14 cellular contexts compared by ENCODE assay signal in genomic region chr2:238031749-238032148, GRCh38. TPM values are rescaled to one million over a fixed set of nuclear protein-coding genes. Genes with fewer than 3 reads are reported as not detected.
DNase-seq lines count a peak whose midpoint lies in the region; ATAC-seq and TF ChIP-seq lines count a peak whose summit lies in the region.
"Had no signal": no experiment of that assay in that cellular context is flagged by ENCODE, and none has a peak within 500 bp of the region (broad histone marks: within the 10 kb centered on the region; RNA-seq: fewer than 3 reads in every experiment).

No MANE protein-coding gene starts in this region.

- no peak overlapping the region for H3K9ac ChIP-seq in mammary epithelial cell (ENCODE audit: insufficient read depth, low read length)

- no peaks in the 10 kb centered on the region for H4K20me1 ChIP-seq in mammary epithelial cell (ENCODE audit: insufficient read depth, low read length)

- intact Hi-C loops in activated CD4-positive, alpha-beta T cell treated with anti-CD3 and anti-CD28 coated beads, Interleukin-2, amount 10 ng/mL, durations not matched to agents 24 days and 14 days (cut with micrococcal nuclease), result no loop called here
- intact Hi-C loops in activated CD4-positive, alpha-beta T cell treated with anti-CD3 and anti-CD28 coated beads for 36 hours (cut with DNase I, micrococcal nuclease), result no loop called here
- intact Hi-C loops in mammary epithelial cell (cut with micrococcal nuclease), result loop anchor here (5.0 kb wide), 2 partner anchors 64 to 174 kb away; partner anchors contain the start of genes RAMP1 and UBE2F

- H3K4me3 Mint-ChIP-seq in activated CD4-positive, alpha-beta T cell treated with anti-CD3 and anti-CD28 coated beads, Interleukin-2, amount 10 ng/mL, durations not matched to agents 24 days and 14 days, result no peak overlapping the region
- no peak overlapping the region for H3K4me3 Mint-ChIP-seq in activated CD4-positive, alpha-beta T cell treated with anti-CD3 and anti-CD28 coated beads for 36 hours
- H3K4me3 Mint-ChIP-seq in immature natural killer cell (peak overlapping the region in 1 of 5 donors; percentile 10), type B pancreatic cell (no peak overlapping the region)
- H3K4me3 Mint-ChIP-seq: CD14-positive monocyte; CD8-positive, alpha-beta memory T cell had no signal

- no peak overlapping the region for H3K4me3 ChIP-seq in mammary epithelial cell (replicated peaks in 1 of 3; ENCODE audit: insufficient read depth in 1 of 3, low read depth in 2 of 3, low read length in 3 of 3)
- H3K4me3 ChIP-seq: HAP-1 had no signal

- in situ Hi-C loops in mammary epithelial cell (cut with MboI; ENCODE audit: low sequenced_read_pairs in 2 of 2), result no loop called here

- peaks cover 25% of the 10 kb centered on the region for H3K4me1 ChIP-seq in mammary epithelial cell (ENCODE audit: insufficient read depth, low read length)
- H3K4me1 ChIP-seq: Caco-2, HAP-1 had no signal

- no peak for ATAC-seq in activated CD4-positive, alpha-beta T cell treated with anti-CD3 and anti-CD28 coated beads for 36 hours

- H3K27ac ChIP-seq in mammary epithelial cell (ENCODE audit: insufficient read depth, low read depth, low read length), result no peak overlapping the region
- H3K27ac ChIP-seq: 22Rv1 had no signal

- no peak overlapping the region for H2AFZ ChIP-seq in mammary epithelial cell (ENCODE audit: low read depth, low read length)

- H3K36me3 Mint-ChIP-seq in activated CD4-positive, alpha-beta T cell treated with anti-CD3 and anti-CD28 coated beads, Interleukin-2, amount 10 ng/mL, durations not matched to agents 24 days and 14 days (ENCODE audit: low read depth), result peaks cover 63% of the 10 kb centered on the region
- H3K36me3 Mint-ChIP-seq in activated CD4-positive, alpha-beta T cell treated with anti-CD3 and anti-CD28 coated beads for 36 hours (ENCODE audit: low read depth), result peaks cover 54% of the 10 kb centered on the region
- peaks cover 20 to 52% (median 23%) of the 10 kb centered on the region in 3 donors for H3K36me3 Mint-ChIP-seq in immature natural killer cell
- peaks cover 23% of the 10 kb centered on the region for H3K36me3 Mint-ChIP-seq in type B pancreatic cell

- TF ChIP-seq CTCF in mammary epithelial cell (conservative IDR thresholded peaks at IDR 0.05 in 1 of 2, IDR thresholded peaks at IDR 0.05 in 1 of 2; ENCODE audit: extremely low read depth in 1 of 2, insufficient read depth in 1 of 2, low read depth in 1 of 2, low read length in 2 of 2) (no peak), type B pancreatic cell (conservative IDR thresholded peaks at IDR 0.05) (no peak)

- BruUV-seq in mammary epithelial cell (replicated peaks; lab: Mats Ljungman, UMichigan), result no TSS peak

- H3K36me3 ChIP-seq in mammary epithelial cell (ENCODE audit: insufficient read depth, low read length), result peaks cover 3% of the 10 kb centered on the region

- WGBS in mammary epithelial cell (ENCODE audit: low coverage, missing lambda C conversion rate), result 37% methylated on average over 4 of the region's 4 CpGs

- dilution Hi-C loops in mammary epithelial cell (cut with HindIII; ENCODE audit: low sequenced_read_pairs), result no loop called here

- no peaks in the 10 kb centered on the region for H3K27me3 ChIP-seq in mammary epithelial cell (ENCODE audit: insufficient read depth, low read length)

- no peak for DNase-seq in activated CD4-positive, alpha-beta T cell treated with anti-CD3 and anti-CD28 coated beads, Interleukin-2, amount 10 ng/mL, durations not matched to agents 24 days and 14 days
- DNase-seq in activated CD4-positive, alpha-beta T cell treated with anti-CD3 and anti-CD28 coated beads for 36 hours, result no peak
- DNase-seq in mammary epithelial cell (peak; percentile 53), immature natural killer cell (no peak), type B pancreatic cell (ENCODE audit: extremely low spot score, unreplicated experiment) (no peak), NCI-H2107 treated with DMSO at 0.1 percent for 48 hours (lab: John Stamatoyannopoulos, UW; ENCODE audit: unreplicated experiment) (no peak), NCI-H2171 treated with DMSO at 0.1 percent for 48 hours (lab: John Stamatoyannopoulos, UW) (no peak)
- DNase-seq: Caco-2; CD8-positive, alpha-beta memory T cell; DMS53; GF-D8 had no signal

- H3K4me1 Mint-ChIP-seq in activated CD4-positive, alpha-beta T cell treated with anti-CD3 and anti-CD28 coated beads, Interleukin-2, amount 10 ng/mL, durations not matched to agents 24 days and 14 days, result peaks cover 2% of the 10 kb centered on the region
- no peaks in the 10 kb centered on the region for H3K4me1 Mint-ChIP-seq in activated CD4-positive, alpha-beta T cell treated with anti-CD3 and anti-CD28 coated beads for 36 hours
- H3K4me1 Mint-ChIP-seq in immature natural killer cell, result peaks cover 45 to 83% of the 10 kb centered on the region in 2 donors
- H3K4me1 Mint-ChIP-seq in type B pancreatic cell (ENCODE audit: unreplicated experiment), result peaks cover 6% of the 10 kb centered on the region
- H3K4me1 Mint-ChIP-seq: CD8-positive, alpha-beta memory T cell had no signal

- no peaks in the 10 kb centered on the region for H3K9me3 ChIP-seq in mammary epithelial cell (replicated peaks; ENCODE audit: insufficient read depth, low read length)
- H3K9me3 ChIP-seq: Caco-2, HAP-1 had no signal

- peak overlapping the region; percentile 24 for H3K4me2 ChIP-seq in mammary epithelial cell (ENCODE audit: insufficient read depth, low read depth, low read length)

- no peaks in the 10 kb centered on the region for H3K27me3 Mint-ChIP-seq in activated CD4-positive, alpha-beta T cell treated with anti-CD3 and anti-CD28 coated beads, Interleukin-2, amount 10 ng/mL, durations not matched to agents 24 days and 14 days
- no peaks in the 10 kb centered on the region for H3K27me3 Mint-ChIP-seq in activated CD4-positive, alpha-beta T cell treated with anti-CD3 and anti-CD28 coated beads for 36 hours
- H3K27me3 Mint-ChIP-seq in immature natural killer cell (ENCODE audit: low read depth in 3 of 3) (peaks cover 0 to 3% (median 1%) of the 10 kb centered on the region in 3 donors), type B pancreatic cell (no peaks in the 10 kb centered on the region)
- H3K27me3 Mint-ChIP-seq: CD8-positive, alpha-beta memory T cell had no signal

- H3K79me2 ChIP-seq in mammary epithelial cell (ENCODE audit: insufficient read depth, low read length), result no peaks in the 10 kb centered on the region

- H3K27ac Mint-ChIP-seq in activated CD4-positive, alpha-beta T cell treated with anti-CD3 and anti-CD28 coated beads, Interleukin-2, amount 10 ng/mL, durations not matched to agents 24 days and 14 days, result peak overlapping the region; percentile 51
- no peak overlapping the region for H3K27ac Mint-ChIP-seq in activated CD4-positive, alpha-beta T cell treated with anti-CD3 and anti-CD28 coated beads for 36 hours
- H3K27ac Mint-ChIP-seq in immature natural killer cell, result peak overlapping the region; percentile 65 to 90 (median 81)
- peak overlapping the region; percentile 76 for H3K27ac Mint-ChIP-seq in type B pancreatic cell

- H3K9me3 Mint-ChIP-seq in activated CD4-positive, alpha-beta T cell treated with anti-CD3 and anti-CD28 coated beads, Interleukin-2, amount 10 ng/mL, durations not matched to agents 24 days and 14 days, result no peaks in the 10 kb centered on the region
- H3K9me3 Mint-ChIP-seq in activated CD4-positive, alpha-beta T cell treated with anti-CD3 and anti-CD28 coated beads for 36 hours (ENCODE audit: low read depth), result no peaks in the 10 kb centered on the region
- H3K9me3 Mint-ChIP-seq in immature natural killer cell (no peaks in the 10 kb centered on the region), type B pancreatic cell (no peaks in the 10 kb centered on the region)
- H3K9me3 Mint-ChIP-seq: CD14-positive monocyte; CD8-positive, alpha-beta memory T cell had no signal

- POLR2A ChIA-PET in activated CD4-positive, alpha-beta T cell treated with anti-CD3 and anti-CD28 coated beads for 36 hours (lab: Charles Lee), result no interaction called here

- CTCF ChIA-PET in activated CD4-positive, alpha-beta T cell treated with anti-CD3 and anti-CD28 coated beads for 36 hours (lab: Charles Lee), result no interaction called here
- CTCF ChIA-PET in mammary epithelial cell (lab: Charles Lee; ENCODE audit: low non-redundant PET), result no interaction called here

RNA-seq across cellular contexts. Expression of gene SCLY, which starts 29.1 kb away (rescaled TPM):
- total RNA-seq in activated CD4-positive, alpha-beta T cell treated with anti-CD3 and anti-CD28 coated beads, Interleukin-2, amount 10 ng/mL, durations not matched to agents 24 days and 14 days, result 109 TPM in 2 replicates
- 10 to 100 TPM; 59.2 to 60.5 TPM for total RNA-seq in activated CD4-positive, alpha-beta T cell treated with anti-CD3 and anti-CD28 coated beads for 36 hours
- total RNA-seq in mammary epithelial cell (10 to 100 TPM; 10.5 to 23.8 TPM), type B pancreatic cell (ENCODE audit: low replicate concordance) (21.4 and 34.5 TPM in 2 replicates)
- polyA plus RNA-seq in mammary epithelial cell (15.3 TPM), immature natural killer cell (10 to 100 TPM; 12.1 to 15.8 (median 12.8) TPM)
- 9.3 TPM for polyA minus RNA-seq in mammary epithelial cell
